ENCODE assay signal across 8 cellular contexts in the genomic region with DNA sequence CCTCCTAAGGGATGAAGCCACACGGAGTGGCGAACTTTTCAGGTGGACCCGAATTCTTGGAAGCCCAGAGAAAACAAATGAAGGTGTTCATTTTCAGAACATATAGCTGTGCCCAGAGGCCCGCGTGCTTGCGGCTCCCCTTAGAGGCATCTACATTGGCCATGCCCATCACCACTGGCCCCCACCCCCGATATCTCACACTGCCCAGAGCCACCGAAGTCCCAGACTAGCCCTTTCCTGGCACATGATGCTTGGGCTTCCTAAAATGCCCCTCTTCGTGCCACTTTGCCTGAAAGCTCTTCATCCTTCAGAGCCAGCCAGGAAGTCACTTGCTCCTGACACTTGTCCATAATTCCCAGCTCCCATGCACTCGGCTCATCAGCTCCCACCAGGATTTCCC. TPM values are rescaled to one million over a fixed set of nuclear protein-coding genes. Genes with fewer than 3 reads are reported as not detected.
DNase-seq lines count a peak whose midpoint lies in the region; ATAC-seq and TF ChIP-seq lines count a peak whose summit lies in the region.

No MANE protein-coding gene starts in this region.

- H3K9me2 ChIP-seq in Loucy (replicated peaks; ENCODE audit: low read depth, low read length), result no peaks in the 10 kb centered on the region

- peak overlapping the region; percentile 97 to 99 for H3K4me3 Mint-ChIP-seq in effector memory CD8-positive, alpha-beta T cell
- peak overlapping the region; percentile 99 for H3K4me3 Mint-ChIP-seq in osteocyte (ENCODE audit: unreplicated experiment)

- H3K36me3 Mint-ChIP-seq in effector memory CD8-positive, alpha-beta T cell (ENCODE audit: insufficient read depth), result peaks cover 35% of the 10 kb centered on the region
- peaks cover 1% of the 10 kb centered on the region for H3K36me3 Mint-ChIP-seq in osteocyte (ENCODE audit: unreplicated experiment)

- no peak for DNase-seq in effector memory CD8-positive, alpha-beta T cell
- DNase-seq in osteocyte (ENCODE audit: extremely low spot score, unreplicated experiment), result no peak
- no peak for DNase-seq in SHP77 treated with DMSO at 0.1 percent for 48 hours (lab: John Stamatoyannopoulos, UW)
- DNase-seq in KBM-7, result no peak
- DNase-seq in GM10248 (ENCODE audit: extremely low spot score), result no peak

- peaks cover 27% of the 10 kb centered on the region for H4K20me1 ChIP-seq in BLaER1
- peaks cover 27% of the 10 kb centered on the region for H4K20me1 ChIP-seq in Loucy (ENCODE audit: insufficient read depth, low read length, poor library complexity, severe bottlenecking)

- H2AFZ ChIP-seq in Loucy (ENCODE audit: low read length), result no peak overlapping the region

- in situ Hi-C loops in KBM-7 (cut with MboI; ENCODE audit: low pct_unique_long_range_greater_than_20kb, low sequenced_read_pairs), result no loop called here

- H3K27ac Mint-ChIP-seq in effector memory CD8-positive, alpha-beta T cell, result no peak overlapping the region
- H3K27ac Mint-ChIP-seq in osteocyte (ENCODE audit: unreplicated experiment), result peak overlapping the region; percentile 100

- no peak for ATAC-seq in effector memory CD8-positive, alpha-beta T cell (replicated peaks)
- no peak for ATAC-seq in GM21367 (IDR thresholded peaks at IDR 0.05; ENCODE audit: unreplicated experiment)

- H3K4me3 ChIP-seq in BLaER1 (no peak overlapping the region), Loucy (ENCODE audit: low read length, poor library complexity, severe bottlenecking) (peak overlapping the region; percentile 78)

- no peaks in the 10 kb centered on the region for H3K36me3 ChIP-seq in BLaER1
- H3K36me3 ChIP-seq in Loucy (ENCODE audit: insufficient read depth, low read length), result no peaks in the 10 kb centered on the region

- H3F3A ChIP-seq in Loucy (ENCODE audit: low read depth), result no peaks in the 10 kb centered on the region; the same call in 1 of the 2 replicates

- peaks cover 57% of the 10 kb centered on the region for H3K4me1 ChIP-seq in BLaER1
- H3K4me1 ChIP-seq in Loucy (ENCODE audit: insufficient read depth, low read length, poor library complexity, severe bottlenecking), result peaks cover 19% of the 10 kb centered on the region

- TF ChIP-seq CTCF in Loucy (conservative IDR thresholded peaks at IDR 0.05; ENCODE audit: low read length) (no peak), osteocyte (IDR thresholded peaks at IDR 0.05) (no peak), GM10248 (IDR thresholded peaks at IDR 0.05; ENCODE audit: control extremely low read depth, extremely low read depth, low read depth, missing control alignments) (no peak)

- peaks cover 0 to 2% of the 10 kb centered on the region in 2 donors for H3K9me3 Mint-ChIP-seq in effector memory CD8-positive, alpha-beta T cell
- no peaks in the 10 kb centered on the region for H3K9me3 Mint-ChIP-seq in osteocyte (ENCODE audit: unreplicated experiment)

- CTCF ChIA-PET in GM10248 (lab: Yijun Ruan, JAX), result interaction anchor here (3.5 to 11.1 kb wide), 2 partner anchors 11 to 52 kb away, joined by 16 to 190 read pairs; a partner anchor contains a TSS

- H3K27me3 ChIP-seq in BLaER1, result no peaks in the 10 kb centered on the region
- no peaks in the 10 kb centered on the region for H3K27me3 ChIP-seq in Loucy (ENCODE audit: insufficient read depth, low read length, poor library complexity, severe bottlenecking)

- H3K4me1 Mint-ChIP-seq in effector memory CD8-positive, alpha-beta T cell (ENCODE audit: low read depth in 2 of 2), result peaks cover 42 to 54% of the 10 kb centered on the region in 2 donors
- H3K4me1 Mint-ChIP-seq in osteocyte (ENCODE audit: unreplicated experiment), result peaks cover 19% of the 10 kb centered on the region

- no peak overlapping the region for H3K27ac ChIP-seq in BLaER1

- H3K79me2 ChIP-seq in Loucy (ENCODE audit: insufficient read depth, low read length), result peaks cover 38% of the 10 kb centered on the region

- H3K9me3 ChIP-seq in BLaER1 (no peaks in the 10 kb centered on the region), Loucy (ENCODE audit: insufficient read depth, low read depth, low read length) (no peaks in the 10 kb centered on the region)

- H3K9ac ChIP-seq in BLaER1 (0 out of 2 replicates have a peak overlapping the region, but pooled peaks have one; percentile 94), Loucy (ENCODE audit: low read depth, low read length, poor library complexity, severe bottlenecking) (peak overlapping the region; percentile 95)

- POLR2A ChIA-PET in GM10248 (lab: Yijun Ruan, JAX), result interaction anchor here (1.1 kb wide), 1 partner anchor 9 kb away, joined by 8 read pairs; no protein-coding TSS in a partner anchor

- H3K4me2 ChIP-seq in BLaER1, result peak overlapping the region; percentile 98
- peak overlapping the region; percentile 74 for H3K4me2 ChIP-seq in Loucy (ENCODE audit: low read depth, low read length, poor library complexity, severe bottlenecking)

- H3K27me3 Mint-ChIP-seq in effector memory CD8-positive, alpha-beta T cell, result no peaks in the 10 kb centered on the region
- H3K27me3 Mint-ChIP-seq in osteocyte (ENCODE audit: unreplicated experiment), result no peaks in the 10 kb centered on the region

RNA-seq across cellular contexts. Expression of a gene that starts 2.1 kb away (rescaled TPM):
- total RNA-seq in osteocyte, result 42.0 and 44.5 TPM in 2 replicates

RNA-seq across cellular contexts. Expression of a gene that starts 10.7 kb away (rescaled TPM):
- total RNA-seq in osteocyte, result 8.1 and 10.6 TPM in 2 replicates

RNA-seq across cellular contexts. Expression of a gene that starts 13.9 kb away (rescaled TPM):
- total RNA-seq in osteocyte, result 92.3 and 111 TPM in 2 replicates

RNA-seq across cellular contexts. Expression of a gene that starts 15.5 kb away (rescaled TPM):
- 6.4 and 9.8 TPM in 2 replicates for total RNA-seq in osteocyte
